Comparison of ENCODE assay signal across 28 cellular contexts in genomic region chr7:149385195-149385955, GRCh38.
DNase-seq lines count a peak whose midpoint lies in the region.
"Had no signal": no experiment of that assay in that cellular context is flagged by ENCODE, and none has a peak within 500 bp of the region (broad histone marks: within the 10 kb centered on the region; RNA-seq: fewer than 3 reads in every experiment).

No MANE protein-coding gene starts in this region.

- H3K9me3 Mint-ChIP-seq in T-helper 2 cell treated with Interferon-gamma antibody and Interleukin-4, amounts not matched to agents 5 μg/mL and 100 μg/mL, for 36 hours: peaks cover 4% of the 10 kb centered on the region
- H3K9me3 Mint-ChIP-seq: effector memory CD8-positive, alpha-beta T cell had no signal

- H3K36me3 Mint-ChIP-seq in T-helper 2 cell treated with Interferon-gamma antibody and Interleukin-4, amounts not matched to agents 5 μg/mL and 100 μg/mL, for 36 hours (ENCODE audit: low read depth): no peaks in the 10 kb centered on the region
- H3K36me3 Mint-ChIP-seq: activated naive CD8-positive, alpha-beta T cell treated with anti-CD3 and anti-CD28 coated beads for 36 hours; CD8-positive, alpha-beta T cell had no signal

- DNase-seq in NCI-H2029 treated with DMSO at 0.1 percent for 48 hours (lab: John Stamatoyannopoulos, UW) (peak; percentile 9), NCI-H2029 (lab: John Stamatoyannopoulos, UW) (no peak), NCI-H1092 (lab: John Stamatoyannopoulos, UW) (peak; percentile 35), NCI-H2227 (lab: John Stamatoyannopoulos, UW; ENCODE audit: unreplicated experiment) (peak; percentile 69), left kidney (ENCODE audit: low read depth, low spot score) (peak; percentile 49), COR-L47 (lab: John Stamatoyannopoulos, UW) (no peak), putamen (ENCODE audit: low spot score) (no peak)
- DNase-seq in T-helper 2 cell treated with Interferon-gamma antibody and Interleukin-4, amounts not matched to agents 5 μg/mL and 100 μg/mL, for 36 hours (ENCODE audit: low spot score): no peak
- DNase-seq: activated CD4-positive, alpha-beta T cell treated with anti-CD3 and anti-CD28 coated beads for 4 hours; activated effector memory CD4-positive, alpha-beta T cell treated with anti-CD3 and anti-CD28 coated beads, Interleukin-2, amount 50 U/mL, for 16 hours; activated naive CD8-positive, alpha-beta T cell treated with anti-CD3 and anti-CD28 coated beads for 36 hours; activated T-cell treated with anti-CD3 and anti-CD28 coated beads for 4 hours; caudate nucleus; CD8-positive, alpha-beta T cell; cortex of kidney; effector memory CD8-positive, alpha-beta T cell; mucosa of descending colon; NCI-H187 treated with DMSO at 0.1 percent for 48 hours; NCI-H526 treated with DMSO at 0.1 percent for 48 hours; retina; small intestine; stimulated activated CD4-positive, alpha-beta T cell treated with anti-CD3 and anti-CD28 coated beads, Interleukin-1b, Interleukin-23, amount 100 ng/mL, for 48 hours; stimulated activated CD8-positive, alpha-beta memory T cell treated with anti-CD3 and anti-CD28 coated beads, Interleukin-4, amount 100 ng/mL, for 48 hours; stomach; T-helper 17 cell; tibial artery had no signal

- no peaks in the 10 kb centered on the region for H3K4me1 Mint-ChIP-seq in T-helper 2 cell treated with Interferon-gamma antibody and Interleukin-4, amounts not matched to agents 5 μg/mL and 100 μg/mL, for 36 hours (ENCODE audit: low read depth)
- H3K4me1 Mint-ChIP-seq: activated naive CD8-positive, alpha-beta T cell treated with anti-CD3 and anti-CD28 coated beads for 36 hours; B cell; nephron; T-helper 17 cell had no signal

- no peak overlapping the region for H3K27ac Mint-ChIP-seq in T-helper 2 cell treated with Interferon-gamma antibody and Interleukin-4, amounts not matched to agents 5 μg/mL and 100 μg/mL, for 36 hours
- H3K27ac Mint-ChIP-seq: activated naive CD8-positive, alpha-beta T cell treated with anti-CD3 and anti-CD28 coated beads for 36 hours; B cell; CD8-positive, alpha-beta T cell; effector memory CD8-positive, alpha-beta T cell; T-helper 17 cell had no signal

- H3K4me3 Mint-ChIP-seq in T-helper 2 cell treated with Interferon-gamma antibody and Interleukin-4, amounts not matched to agents 5 μg/mL and 100 μg/mL, for 36 hours: no peak overlapping the region
- H3K4me3 Mint-ChIP-seq: activated naive CD8-positive, alpha-beta T cell treated with anti-CD3 and anti-CD28 coated beads for 36 hours; B cell; CD8-positive, alpha-beta T cell; effector memory CD8-positive, alpha-beta T cell; nephron; T-helper 17 cell had no signal

- H3K27me3 Mint-ChIP-seq in T-helper 2 cell treated with Interferon-gamma antibody and Interleukin-4, amounts not matched to agents 5 μg/mL and 100 μg/mL, for 36 hours (ENCODE audit: low read depth): peaks cover 8% of the 10 kb centered on the region

Comparison
In these comparisons a context has a peak if more than half of its experiments do, and no peak if none do; other contexts are left out.
1. DNase-seq: peak in NCI-H2029 treated with DMSO at 0.1 percent for 48 hours (single experiment), NCI-H1092 (single experiment), NCI-H2227 (single experiment) and left kidney (single experiment); none in NCI-H2029 (single experiment), COR-L47 (single experiment), putamen (single experiment) and T-helper 2 cell treated with Interferon-gamma antibody and Interleukin-4, amounts not matched to agents 5 μg/mL and 100 μg/mL, for 36 hours (single experiment).